In genomic region chr4:19693949-19694597, GRCh38 we compare ENCODE assay signal across 16 cellular contexts.
DNase-seq lines count a peak whose midpoint lies in the region; ATAC-seq, FAIRE-seq and TF ChIP-seq lines count a peak whose summit lies in the region.
"Had no signal": no experiment of that assay in that cellular context is flagged by ENCODE, and none has a peak within 500 bp of the region (broad histone marks: within the 10 kb centered on the region; RNA-seq: fewer than 3 reads in every experiment).

No MANE protein-coding gene starts in this region.

- H3K27me3 ChIP-seq in lung (ENCODE audit: control insufficient read depth, insufficient read depth) (no peaks in the 10 kb centered on the region), aorta (ENCODE audit: control insufficient read depth in 1 of 2, insufficient read depth in 2 of 2, low read length in 1 of 2) (no peaks in the 10 kb centered on the region)
- H3K27me3 ChIP-seq: gastrocnemius medialis had no signal

- H3K9me3 ChIP-seq in lung (ENCODE audit: control insufficient read depth in 2 of 2, insufficient read depth in 1 of 2, low read length in 1 of 2) (peaks cover 0 to 4% of the 10 kb centered on the region in 2 donors), aorta (ENCODE audit: control insufficient read depth, low read length) (no peaks in the 10 kb centered on the region)
- H3K9me3 ChIP-seq: gastrocnemius medialis had no signal

- H3K36me3 ChIP-seq in lung (ENCODE audit: control insufficient read depth in 2 of 2, insufficient read depth in 2 of 2, low read length in 2 of 2) (no peaks in the 10 kb centered on the region), aorta (ENCODE audit: control insufficient read depth in 1 of 2, insufficient read depth in 2 of 2, low read length in 1 of 2) (no peaks in the 10 kb centered on the region)
- H3K36me3 ChIP-seq: gastrocnemius medialis had no signal

- no peak for FAIRE-seq in urothelium cell line (lab: Jason Lieb, UNC)

- no peak for DNase-seq in Right ventricle myocardium superior
- DNase-seq in cardiac septum (ENCODE audit: low spot score), result no peak
- peak; percentile 29 to 52 for DNase-seq in cardiac fibroblast (ENCODE audit: low read depth in 2 of 2)
- DNase-seq in lung (ENCODE audit: low spot score), result no peak
- DNase-seq in aorta, result no peak
- DNase-seq in urothelium cell line (ENCODE audit: low spot score), result no peak
- no peak for DNase-seq in SIG-M5 treated with dmso at 0.1 percent for 504 hours (lab: John Stamatoyannopoulos, UW; ENCODE audit: unreplicated experiment)
- DNase-seq: activated CD4-positive, CD25-positive, alpha-beta regulatory T cell; amniotic stem cell; DMS153; gastrocnemius medialis; NCI-H510A treated with DMSO at 0.1 percent for 48 hours; SHP77 treated with DMSO at 0.1 percent for 48 hours; stimulated activated CD8-positive, alpha-beta memory T cell treated with anti-CD3 and anti-CD28 coated beads, Interleukin-4, amount 100 ng/mL, for 48 hours had no signal

- H3K4me1 ChIP-seq in lung (ENCODE audit: control insufficient read depth in 2 of 2, insufficient read depth in 2 of 2, low read length in 2 of 2) (no peaks in the 10 kb centered on the region), aorta (ENCODE audit: control insufficient read depth in 1 of 2, insufficient read depth in 2 of 2, low read length in 2 of 2) (no peaks in the 10 kb centered on the region)

- ATAC-seq in Right ventricle myocardium superior (ENCODE audit: poor library complexity) (peak; percentile 81), lung (ENCODE audit: insufficient read depth, low FRiP score) (no peak), aorta (ENCODE audit: low FRiP score) (peak; percentile 48), HG02623 (IDR thresholded peaks at IDR 0.05; ENCODE audit: unreplicated experiment) (no peak)
- ATAC-seq: gastrocnemius medialis, left lobe of liver had no signal

- H3K27ac ChIP-seq in lung (ENCODE audit: low read depth in 1 of 2, low read length in 1 of 2), result peak overlapping the region; percentile 5 to 17
- no peak overlapping the region for H3K27ac ChIP-seq in aorta (ENCODE audit: low read depth in 1 of 2, low read length in 2 of 2)
- H3K27ac ChIP-seq: gastrocnemius medialis had no signal

- TF ChIP-seq CTCF in cardiac fibroblast (IDR thresholded peaks at IDR 0.05; ENCODE audit: low read depth, low read length) (no peak), lung (IDR thresholded peaks at IDR 0.05; ENCODE audit: control extremely low read depth, extremely low read depth) (no peak)

- intact Hi-C loops in Right ventricle myocardium superior (cut with DNase I) (no loop called here), cardiac septum (cut with DNase I) (no loop called here), aorta (cut with DNase I) (no loop called here)

- H3K4me3 ChIP-seq in cardiac fibroblast (replicated peaks in 1 of 2; ENCODE audit: low read depth in 2 of 2, low read length in 2 of 2), result no peak overlapping the region
- no peak overlapping the region for H3K4me3 ChIP-seq in lung
- no peak overlapping the region for H3K4me3 ChIP-seq in aorta (ENCODE audit: low read length in 2 of 2)
- H3K4me3 ChIP-seq: gastrocnemius medialis had no signal

- 12 to 27% methylated on average over 6 of the region's 6 CpGs for WGBS in lung, 2 donors
- WGBS in aorta, 2 donors, result 39 to 47% methylated on average over 6 of the region's 6 CpGs

Comparison
In these comparisons a context has a peak if more than half of its experiments do, and no peak if none do; other contexts are left out.
1. ATAC-seq: peak in Right ventricle myocardium superior (single experiment) and aorta (single experiment); none in lung (single experiment) and HG02623 (single experiment).
2. DNase-seq: peak in cardiac fibroblast (2 of 2); none in Right ventricle myocardium superior (single experiment), cardiac septum (single experiment), lung (single experiment), aorta (0 of 2), urothelium cell line (single experiment) and SIG-M5 treated with dmso at 0.1 percent for 504 hours (single experiment).
3. H3K27ac ChIP-seq: peak in lung (2 of 2); none in aorta (0 of 2).